Comparison of ENCODE assay signal across 12 cellular contexts in genomic region chr1:211752317-211752716, GRCh38.
"Had no signal": no experiment of that assay in that cellular context is flagged by ENCODE, and none has a peak within 500 bp of the region (broad histone marks: within the 10 kb centered on the region; RNA-seq: fewer than 3 reads in every experiment).

No MANE protein-coding gene starts in this region.

- H3K4me3 Mint-ChIP-seq: activated naive CD4-positive, alpha-beta T cell treated with anti-CD3 and anti-CD28 coated beads, Interleukin-2, amount 10 ng/mL, durations not matched to agents 7 days and 5 days; natural killer cell; T-helper 2 cell treated with Interferon-gamma antibody and Interleukin-4, amounts not matched to agents 5 μg/mL and 100 μg/mL, for 36 hours had no signal

- H3K27ac ChIP-seq: right atrium auricular region, skin epidermis had no signal

- H3K9me3 Mint-ChIP-seq: activated naive CD4-positive, alpha-beta T cell treated with anti-CD3 and anti-CD28 coated beads, Interleukin-2, amount 10 ng/mL, durations not matched to agents 7 days and 5 days; natural killer cell; T-helper 2 cell treated with Interferon-gamma antibody and Interleukin-4, amounts not matched to agents 5 μg/mL and 100 μg/mL, for 36 hours had no signal

- DNase-seq: activated CD4-positive, alpha-beta T cell treated with anti-CD3 and anti-CD28 coated beads for 1 hour; activated CD4-positive, alpha-beta T cell treated with anti-CD3 and anti-CD28 coated beads, Interleukin-2, amount 50 U/mL, for 4 hours; activated naive CD4-positive, alpha-beta T cell treated with anti-CD3 and anti-CD28 coated beads, Interleukin-2, amount 10 ng/mL, durations not matched to agents 7 days and 5 days; natural killer cell; nucleus accumbens; posterior cingulate gyrus; stimulated activated CD4-positive, alpha-beta T cell treated with anti-CD3 and anti-CD28 coated beads, Interleukin-4, amount 100 ng/mL, for 4 hours had no signal

- H3K27me3 Mint-ChIP-seq: activated naive CD4-positive, alpha-beta T cell treated with anti-CD3 and anti-CD28 coated beads, Interleukin-2, amount 10 ng/mL, durations not matched to agents 7 days and 5 days had no signal

- H3K27ac Mint-ChIP-seq: activated naive CD4-positive, alpha-beta T cell treated with anti-CD3 and anti-CD28 coated beads, Interleukin-2, amount 10 ng/mL, durations not matched to agents 7 days and 5 days; natural killer cell; T-helper 2 cell treated with Interferon-gamma antibody and Interleukin-4, amounts not matched to agents 5 μg/mL and 100 μg/mL, for 36 hours had no signal

- H3K4me1 Mint-ChIP-seq: natural killer cell had no signal

- H3K27me3 ChIP-seq: right atrium auricular region had no signal

- ATAC-seq: esophagus mucosa, left lobe of liver, natural killer cell had no signal

- H3K4me3 ChIP-seq: right atrium auricular region, skin epidermis had no signal

- H3K9me3 ChIP-seq: right atrium auricular region had no signal
